7 cellular contexts compared by ENCODE assay signal in the genomic region with DNA sequence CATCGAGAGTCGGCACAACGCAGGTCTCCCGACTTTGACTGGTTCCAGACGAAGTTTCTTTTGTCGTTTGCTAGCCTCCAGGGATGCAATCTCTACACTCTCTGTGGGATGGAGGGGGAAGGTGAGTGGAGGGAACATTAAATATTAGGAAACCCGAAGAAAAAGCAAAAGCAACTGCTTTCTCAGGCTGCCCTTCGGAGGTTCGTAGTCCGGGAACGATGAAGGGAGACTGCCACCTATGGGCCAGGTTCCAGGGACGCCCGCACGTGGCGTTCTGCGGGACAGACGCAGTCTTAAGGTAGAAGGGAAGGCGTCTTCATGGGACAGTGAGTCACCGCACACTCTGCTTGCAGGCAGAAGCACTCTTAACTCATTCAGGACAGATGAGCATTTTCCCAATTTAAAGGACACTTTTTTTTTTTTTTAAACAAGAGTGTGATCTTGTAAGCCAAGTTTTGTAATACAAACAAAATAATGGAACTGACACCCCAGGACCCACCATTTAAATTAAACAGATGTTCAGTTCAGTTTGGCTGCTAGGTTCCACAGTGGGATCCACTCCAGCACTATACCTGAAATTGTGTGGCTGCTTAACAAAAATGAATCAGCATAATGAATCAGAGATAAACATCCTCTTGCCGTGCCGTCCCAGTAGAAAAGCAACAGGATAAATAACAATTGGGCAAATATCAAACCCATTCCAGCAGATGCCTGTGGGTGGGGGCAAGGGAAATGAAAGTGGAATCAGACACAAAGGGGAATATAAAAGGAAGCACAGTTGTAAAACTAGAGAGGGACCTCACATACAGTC.
DNase-seq lines count a peak whose midpoint lies in the region; FAIRE-seq and TF ChIP-seq lines count a peak whose summit lies in the region.

No MANE protein-coding gene starts in this region.

- H3K36me3 ChIP-seq in KMS-11 (ENCODE audit: insufficient read depth) (no peaks in the 10 kb centered on the region), subcutaneous abdominal adipose tissue (ENCODE audit: control insufficient read depth in 5 of 5, insufficient read depth in 5 of 5, low read length in 5 of 5) (no peaks in the 10 kb centered on the region)

- no peaks in the 10 kb centered on the region for H3K36me3 Mint-ChIP-seq in activated naive CD4-positive, alpha-beta T cell treated with anti-CD3 and anti-CD28 coated beads for 36 hours (ENCODE audit: low read depth)

- H3K4me3 ChIP-seq in KMS-11 (IDR thresholded peaks at IDR 0.05; ENCODE audit: insufficient read depth, low read depth, low read length) (no peak overlapping the region), subcutaneous abdominal adipose tissue (ENCODE audit: low read depth in 1 of 5, low read length in 5 of 5) (peak overlapping the region; percentile 67 to 84 (median 74))

- peak overlapping the region; percentile 68 for H3K4me3 Mint-ChIP-seq in activated naive CD4-positive, alpha-beta T cell treated with anti-CD3 and anti-CD28 coated beads for 36 hours

- H3K4me1 ChIP-seq in KMS-11 (ENCODE audit: low read depth, poor library complexity, severe bottlenecking) (peaks cover 4% of the 10 kb centered on the region), subcutaneous abdominal adipose tissue (ENCODE audit: control insufficient read depth in 5 of 5, insufficient read depth in 5 of 5, low read length in 5 of 5) (peaks cover 2 to 19% (median 17%) of the 10 kb centered on the region in 5 donors)

- no peak overlapping the region for H3K27ac ChIP-seq in KMS-11
- peak overlapping the region; percentile 28 for H3K27ac ChIP-seq in subcutaneous abdominal adipose tissue (ENCODE audit: low read depth, low read length)

- peak overlapping the region; percentile 17; the same call in 1 of the 2 replicates for H3K4me2 ChIP-seq in KMS-11

- H3K4me1 Mint-ChIP-seq in activated naive CD4-positive, alpha-beta T cell treated with anti-CD3 and anti-CD28 coated beads for 36 hours (ENCODE audit: low read depth): peaks cover 10% of the 10 kb centered on the region

- H3K9ac ChIP-seq in KMS-11 (no peak overlapping the region), subcutaneous abdominal adipose tissue (ENCODE audit: low read length in 5 of 5) (peak overlapping the region in 4 of 5 donors; percentile 13 to 68 (median 48))

- CTCF ChIA-PET in activated naive CD4-positive, alpha-beta T cell treated with anti-CD3 and anti-CD28 coated beads for 36 hours (lab: Charles Lee): interaction anchor here (0.6 to 1.9 kb wide), 13 partner anchors 14 to 241 kb away, joined by 3 to 13 read pairs (median 3); a partner anchor contains a TSS

- no peak overlapping the region for H3K27ac Mint-ChIP-seq in activated naive CD4-positive, alpha-beta T cell treated with anti-CD3 and anti-CD28 coated beads for 36 hours

- no peaks in the 10 kb centered on the region for H4K20me1 ChIP-seq in KMS-11 (ENCODE audit: insufficient read depth)

- H3K9me3 Mint-ChIP-seq in activated naive CD4-positive, alpha-beta T cell treated with anti-CD3 and anti-CD28 coated beads for 36 hours: no peaks in the 10 kb centered on the region

- H3K27me3 Mint-ChIP-seq in activated naive CD4-positive, alpha-beta T cell treated with anti-CD3 and anti-CD28 coated beads for 36 hours (ENCODE audit: low read depth): peaks cover 3% of the 10 kb centered on the region

- intact Hi-C loops in activated naive CD4-positive, alpha-beta T cell treated with anti-CD3 and anti-CD28 coated beads for 36 hours (cut with micrococcal nuclease): loop anchor here (1.0 to 5.0 kb wide), 6 partner anchors 52 to 665 kb away; no protein-coding TSS in a partner anchor

- no peaks in the 10 kb centered on the region for H3K79me2 ChIP-seq in KMS-11 (ENCODE audit: insufficient read depth, low read depth)

- no peaks in the 10 kb centered on the region for H3K27me3 ChIP-seq in KMS-11 (ENCODE audit: insufficient read depth, low read depth)
- H3K27me3 ChIP-seq in subcutaneous abdominal adipose tissue (ENCODE audit: control insufficient read depth in 5 of 5, insufficient read depth in 4 of 5, low read length in 5 of 5): no peaks in the 10 kb centered on the region

- TF ChIP-seq CTCF in KMS-11 (conservative IDR thresholded peaks at IDR 0.05; ENCODE audit: low read depth, low read length): peak; percentile 50; the same call in 1 of the 2 replicates

- FAIRE-seq in GM18507 (lab: Jason Lieb, UNC): peak; percentile 45

- no peak overlapping the region for H2AFZ ChIP-seq in KMS-11 (ENCODE audit: low read depth)

- no peaks in the 10 kb centered on the region for H3K9me3 ChIP-seq in subcutaneous abdominal adipose tissue (ENCODE audit: control insufficient read depth in 5 of 5, low read length in 5 of 5)

- DNase-seq in GM18507 (ENCODE audit: extremely low spot score, insufficient read length, low read depth) (peak; percentile 46), SK-N-DZ (ENCODE audit: low spot score) (peak; percentile 78), globus pallidus (ENCODE audit: low spot score) (peak; percentile 71), nucleus accumbens (lab: John Stamatoyannopoulos, UW) (peak in 53 of 56 donors; percentile 13 to 91 (median 62))
- peak; percentile 92 for DNase-seq in activated naive CD4-positive, alpha-beta T cell treated with anti-CD3 and anti-CD28 coated beads for 36 hours
